In genomic region chr14:105908481-105908911, GRCh38 we compare ENCODE assay signal across 25 cellular contexts.
DNase-seq lines count a peak whose midpoint lies in the region; ATAC-seq and TF ChIP-seq lines count a peak whose summit lies in the region.
"Had no signal": no experiment of that assay in that cellular context is flagged by ENCODE, and none has a peak within 500 bp of the region (broad histone marks: within the 10 kb centered on the region; RNA-seq: fewer than 3 reads in every experiment).

No MANE protein-coding gene starts in this region.

- H3K4me1 Mint-ChIP-seq in stimulated activated memory B cell treated with anti-CD40 and anti-IgM and Interleukin-4, amounts not matched to agents 10 μg/mL and 1 μg/mL and 100 μg/mL, for 72 hours = peaks cover 8% of the 10 kb centered on the region
- H3K4me1 Mint-ChIP-seq: activated CD4-positive, alpha-beta T cell treated with anti-CD3 and anti-CD28 coated beads for 36 hours; neural crest cell had no signal

- H3K9me3 Mint-ChIP-seq in stimulated activated memory B cell treated with anti-CD40 and anti-IgM and Interleukin-4, amounts not matched to agents 10 μg/mL and 1 μg/mL and 100 μg/mL, for 72 hours = no peaks in the 10 kb centered on the region
- H3K9me3 Mint-ChIP-seq: neural crest cell had no signal

- peaks cover 6% of the 10 kb centered on the region for H3K36me3 Mint-ChIP-seq in stimulated activated memory B cell treated with anti-CD40 and anti-IgM and Interleukin-4, amounts not matched to agents 10 μg/mL and 1 μg/mL and 100 μg/mL, for 72 hours

- ATAC-seq in stimulated activated memory B cell treated with anti-CD40 and anti-IgM and Interleukin-4, amounts not matched to agents 10 μg/mL and 1 μg/mL and 100 μg/mL, for 72 hours = peak; percentile 70
- ATAC-seq in GM21515 (IDR thresholded peaks at IDR 0.05; ENCODE audit: unreplicated experiment) = no peak
- no peak for ATAC-seq in HG03175 (IDR thresholded peaks at IDR 0.05; ENCODE audit: unreplicated experiment)
- ATAC-seq: activated CD4-positive, alpha-beta T cell treated with anti-CD3 and anti-CD28 coated beads for 36 hours had no signal

- no peaks in the 10 kb centered on the region for H3K27me3 Mint-ChIP-seq in stimulated activated memory B cell treated with anti-CD40 and anti-IgM and Interleukin-4, amounts not matched to agents 10 μg/mL and 1 μg/mL and 100 μg/mL, for 72 hours
- H3K27me3 Mint-ChIP-seq: progenitor cell of endocrine pancreas had no signal

- peak overlapping the region; percentile 75 for H3K4me3 Mint-ChIP-seq in stimulated activated memory B cell treated with anti-CD40 and anti-IgM and Interleukin-4, amounts not matched to agents 10 μg/mL and 1 μg/mL and 100 μg/mL, for 72 hours
- H3K4me3 Mint-ChIP-seq: activated CD4-positive, alpha-beta T cell treated with anti-CD3 and anti-CD28 coated beads for 36 hours; neural crest cell had no signal

- peak overlapping the region; percentile 81 for H3K27ac Mint-ChIP-seq in stimulated activated memory B cell treated with anti-CD40 and anti-IgM and Interleukin-4, amounts not matched to agents 10 μg/mL and 1 μg/mL and 100 μg/mL, for 72 hours
- H3K27ac Mint-ChIP-seq: activated CD4-positive, alpha-beta T cell treated with anti-CD3 and anti-CD28 coated beads for 36 hours; progenitor cell of endocrine pancreas had no signal

- peak; percentile 64 for DNase-seq in NK-92 treated with Interleukin-12 subunit alpha and Interleukin-12 subunit beta, amount 100 ng/mL, for 24 hours (lab: John Stamatoyannopoulos, UW)
- no peak for DNase-seq in NK-92 (lab: John Stamatoyannopoulos, UW; ENCODE audit: unreplicated experiment)
- DNase-seq in UCSD-AML1 (lab: John Stamatoyannopoulos, UW; ENCODE audit: unreplicated experiment) = peak; percentile 95
- DNase-seq in DMS114 treated with DMSO at 0.1 percent for 48 hours (lab: John Stamatoyannopoulos, UW; ENCODE audit: unreplicated experiment) = no peak
- DNase-seq: 8988T; activated CD4-positive, alpha-beta T cell treated with anti-CD3 and anti-CD28 coated beads for 36 hours; activated gamma-delta T cell treated with Interleukin-2 at 50 U/mL for 16 hours; Calu3; caudate nucleus; dorsolateral prefrontal cortex; foreskin melanocyte; Karpas-422; NCI-H1417 treated with DMSO at 0.1 percent for 48 hours; NCI-H2171 treated with DMSO at 0.1 percent for 48 hours; NCI-H748 treated with DMSO at 0.1 percent for 48 hours; small intestine; stimulated activated CD4-positive, alpha-beta T cell treated with anti-CD3 and anti-CD28 coated beads, Interleukin-4, amount 100 ng/mL, for 24 hours; substantia nigra; uterus had no signal

- TF ChIP-seq RAD21 in Ishikawa (IDR thresholded peaks at IDR 0.05; ENCODE audit: low read depth) = no peak

- no peak for TF ChIP-seq EP300 in Ishikawa (IDR thresholded peaks at IDR 0.05; ENCODE audit: borderline replicate concordance)

TF ChIP-seq in Ishikawa, 13 proteins besides CTCF, POLR2A, EP300 and RAD21:
- TF ChIP-seq ZBTB7A (IDR thresholded peaks at IDR 0.05; ENCODE audit: low read depth) (no peak), USF1 (IDR thresholded peaks at IDR 0.05) (no peak), EGR1 (IDR thresholded peaks at IDR 0.05) (peak; percentile 72), MAX (IDR thresholded peaks at IDR 0.05) (no peak)

Comparison
In these comparisons a context has a peak if more than half of its experiments do, and no peak if none do; other contexts are left out.
1. DNase-seq: peak in NK-92 treated with Interleukin-12 subunit alpha and Interleukin-12 subunit beta, amount 100 ng/mL, for 24 hours (single experiment) and UCSD-AML1 (single experiment); none in NK-92 (single experiment) and DMS114 treated with DMSO at 0.1 percent for 48 hours (single experiment).